In genomic region chr11:16609769-16610168, GRCh38 we compare ENCODE assay signal across 1 cellular context.
TF ChIP-seq lines count a peak whose summit lies in the region.

No MANE protein-coding gene starts in this region.

TF ChIP-seq in WTC11, 78 proteins besides CTCF, POLR2A, EP300 and RAD21 (continued from another document):
- no peak for TF ChIP-seq GRHL2 (CRISPR knock-in tag; IDR thresholded peaks at IDR 0.05; ENCODE audit: insufficient replicate concordance, severe bottlenecking)
